Comparison of ENCODE assay signal across 20 cellular contexts in the genomic region with DNA sequence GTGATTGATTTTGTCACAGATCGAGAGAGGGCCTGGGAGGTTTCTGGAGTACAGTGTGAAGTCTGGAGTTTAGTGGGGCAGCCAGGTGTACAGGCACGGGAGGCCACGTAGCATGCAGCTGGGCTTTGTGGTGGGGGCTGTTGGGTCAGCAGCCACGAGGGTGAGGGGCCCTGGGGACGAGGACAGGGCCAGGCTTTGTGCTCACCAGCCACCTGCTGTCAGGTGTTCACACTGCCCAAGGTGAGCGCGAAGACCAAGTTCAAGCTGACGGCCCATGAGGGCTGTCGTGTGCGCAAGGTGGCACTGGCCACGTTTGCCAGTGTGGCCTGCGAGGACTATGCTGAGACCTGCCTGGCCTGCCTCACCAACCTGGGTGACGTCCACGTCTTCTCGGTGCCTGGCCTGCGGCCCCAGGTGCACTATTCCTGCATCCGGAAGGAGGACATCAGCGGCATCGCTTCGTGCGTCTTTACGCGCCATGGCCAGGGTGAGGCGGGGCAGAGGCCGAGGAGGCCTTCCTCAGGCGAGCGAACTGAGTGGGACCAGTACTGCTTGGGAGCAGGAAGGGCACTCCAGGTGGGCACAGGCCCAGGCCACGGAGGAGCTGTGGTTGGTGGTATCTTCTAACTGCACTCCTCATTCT. TPM values are rescaled to one million over a fixed set of nuclear protein-coding genes. Genes with fewer than 3 reads are reported as not detected.
DNase-seq lines count a peak whose midpoint lies in the region; ATAC-seq, FAIRE-seq and TF ChIP-seq lines count a peak whose summit lies in the region.
"Had no signal": no experiment of that assay in that cellular context is flagged by ENCODE, and none has a peak within 500 bp of the region (broad histone marks: within the 10 kb centered on the region; RNA-seq: fewer than 3 reads in every experiment).

No MANE protein-coding gene starts in this region.

- H3K4me3 Mint-ChIP-seq in activated CD8-positive, alpha-beta T cell treated with anti-CD3 and anti-CD28 coated beads, Interleukin-2, amount 10 ng/mL, durations not matched to agents 7 days and 5 days: no peak overlapping the region
- H3K4me3 Mint-ChIP-seq in activated CD8-positive, alpha-beta T cell treated with anti-CD3 and anti-CD28 coated beads for 36 hours: no peak overlapping the region
- no peak overlapping the region for H3K4me3 Mint-ChIP-seq in astrocyte (ENCODE audit: unreplicated experiment)
- H3K4me3 Mint-ChIP-seq in progenitor cell of endocrine pancreas (ENCODE audit: low read depth): no peak overlapping the region
- H3K4me3 Mint-ChIP-seq: CD8-positive, alpha-beta memory T cell had no signal

- no peak overlapping the region for H3K9ac ChIP-seq in HCT116 (ENCODE audit: low read length)
- H3K9ac ChIP-seq in astrocyte (ENCODE audit: low read length): no peak overlapping the region

- 80% methylated on average over 3 of the region's 28 CpGs; no CpG with 5 or more reads in 1 of the 2 donors for WGBS in gastroesophageal sphincter (ENCODE audit: low coverage in 1 of 2), 2 donors
- WGBS in sigmoid colon, 2 donors: 91 to 92% methylated on average over 28 of the region's 28 CpGs

- H3K4me2 ChIP-seq in HCT116 (ENCODE audit: low read length): no peak overlapping the region
- H3K4me2 ChIP-seq in astrocyte (ENCODE audit: low read length): no peak overlapping the region

- RAD21 ChIA-PET in HCT116 (lab: Charles Lee; ENCODE audit: low non-redundant PET in 1 of 2, low total read pairs in 2 of 2, uncharacterized antibody in 2 of 2, unreplicated experiment in 2 of 2): no interaction called here

- H3K9me2 ChIP-seq in HCT116 (ENCODE audit: insufficient read depth): no peaks in the 10 kb centered on the region

- no peaks in the 10 kb centered on the region for H3K4me1 Mint-ChIP-seq in activated CD8-positive, alpha-beta T cell treated with anti-CD3 and anti-CD28 coated beads, Interleukin-2, amount 10 ng/mL, durations not matched to agents 7 days and 5 days (ENCODE audit: low read depth)
- peaks cover under 1% of the 10 kb centered on the region for H3K4me1 Mint-ChIP-seq in activated CD8-positive, alpha-beta T cell treated with anti-CD3 and anti-CD28 coated beads for 36 hours (ENCODE audit: low read depth)
- H3K4me1 Mint-ChIP-seq in astrocyte (ENCODE audit: low read depth, unreplicated experiment) (no peaks in the 10 kb centered on the region), progenitor cell of endocrine pancreas (ENCODE audit: low read depth) (no peaks in the 10 kb centered on the region)
- H3K4me1 Mint-ChIP-seq: CD8-positive, alpha-beta memory T cell had no signal

- H3K36me3 Mint-ChIP-seq in activated CD8-positive, alpha-beta T cell treated with anti-CD3 and anti-CD28 coated beads, Interleukin-2, amount 10 ng/mL, durations not matched to agents 7 days and 5 days (ENCODE audit: low read depth): peaks cover 17% of the 10 kb centered on the region
- peaks cover 8% of the 10 kb centered on the region for H3K36me3 Mint-ChIP-seq in activated CD8-positive, alpha-beta T cell treated with anti-CD3 and anti-CD28 coated beads for 36 hours (ENCODE audit: low read depth)
- H3K36me3 Mint-ChIP-seq in astrocyte (ENCODE audit: low read depth, unreplicated experiment) (peaks cover 25% of the 10 kb centered on the region), progenitor cell of endocrine pancreas (ENCODE audit: insufficient read depth) (peaks cover 9% of the 10 kb centered on the region)

- intact Hi-C loops in activated CD8-positive, alpha-beta T cell treated with anti-CD3 and anti-CD28 coated beads for 36 hours (cut with micrococcal nuclease): no loop called here
- intact Hi-C loops in HCT116 (cut with micrococcal nuclease) (no loop called here), sigmoid colon (cut with DNase I) (no loop called here)

- H3K27me3 Mint-ChIP-seq in activated CD8-positive, alpha-beta T cell treated with anti-CD3 and anti-CD28 coated beads, Interleukin-2, amount 10 ng/mL, durations not matched to agents 7 days and 5 days (ENCODE audit: low read depth): no peaks in the 10 kb centered on the region
- H3K27me3 Mint-ChIP-seq in activated CD8-positive, alpha-beta T cell treated with anti-CD3 and anti-CD28 coated beads for 36 hours: no peaks in the 10 kb centered on the region
- H3K27me3 Mint-ChIP-seq in astrocyte (ENCODE audit: low read depth, unreplicated experiment): no peaks in the 10 kb centered on the region
- no peaks in the 10 kb centered on the region for H3K27me3 Mint-ChIP-seq in progenitor cell of endocrine pancreas
- H3K27me3 Mint-ChIP-seq: CD8-positive, alpha-beta memory T cell had no signal

- H4K20me1 ChIP-seq in HCT116 (ENCODE audit: insufficient read depth): no peaks in the 10 kb centered on the region
- H4K20me1 ChIP-seq in astrocyte (ENCODE audit: insufficient read depth, low read length): peaks cover 32% of the 10 kb centered on the region

- TF ChIP-seq POLR2A in HCT116 (IDR thresholded peaks at IDR 0.05; ENCODE audit: borderline replicate concordance, extremely low read depth, insufficient read depth, insufficient read length): no peak
- no peak for TF ChIP-seq POLR2A in gastroesophageal sphincter (IDR thresholded peaks at IDR 0.05)
- TF ChIP-seq POLR2A in sigmoid colon (IDR thresholded peaks at IDR 0.05): no peak

- CTCF ChIA-PET in activated CD8-positive, alpha-beta T cell treated with anti-CD3 and anti-CD28 coated beads, Interleukin-2, amount 10 ng/mL, durations not matched to agents 7 days and 5 days (lab: Charles Lee): no interaction called here
- CTCF ChIA-PET in activated CD8-positive, alpha-beta T cell treated with anti-CD3 and anti-CD28 coated beads for 36 hours (lab: Charles Lee): no interaction called here
- CTCF ChIA-PET in HCT116 (lab: Charles Lee): no interaction called here

- H3K36me3 ChIP-seq in HCT116 (ENCODE audit: control insufficient read depth in 1 of 2, insufficient read depth in 2 of 2, low read length in 2 of 2): peaks cover 13 to 16% of the 10 kb centered on the region in 2 experiments
- peaks cover 17% of the 10 kb centered on the region for H3K36me3 ChIP-seq in astrocyte (ENCODE audit: insufficient read depth, low read length)
- peaks cover 0 to 98% of the 10 kb centered on the region in 2 donors for H3K36me3 ChIP-seq in gastroesophageal sphincter
- peaks cover 8 to 77% (median 28%) of the 10 kb centered on the region in 4 donors for H3K36me3 ChIP-seq in sigmoid colon

- H3K27me3 ChIP-seq in HCT116 (ENCODE audit: insufficient read depth, low read length) (no peaks in the 10 kb centered on the region), astrocyte (ENCODE audit: insufficient read depth, low read length) (no peaks in the 10 kb centered on the region), gastroesophageal sphincter (no peaks in the 10 kb centered on the region), sigmoid colon (no peaks in the 10 kb centered on the region)

- FAIRE-seq in astrocyte (lab: Jason Lieb, UNC): no peak

- H3K4me3 ChIP-seq in HCT116 (replicated peaks in 1 of 2; ENCODE audit: low read depth in 1 of 2, low read length in 2 of 2): no peak overlapping the region
- no peak overlapping the region for H3K4me3 ChIP-seq in astrocyte (ENCODE audit: insufficient read depth, low read depth, low read length)
- H3K4me3 ChIP-seq in gastroesophageal sphincter: no peak overlapping the region
- H3K4me3 ChIP-seq in sigmoid colon: no peak overlapping the region
- H3K4me3 ChIP-seq: HAP-1 had no signal

- H3K9me3 ChIP-seq in HCT116 (ENCODE audit: control insufficient read depth in 1 of 2, insufficient read depth in 1 of 2, low read depth in 1 of 2, low read length in 2 of 2): no peaks in the 10 kb centered on the region
- no peaks in the 10 kb centered on the region for H3K9me3 ChIP-seq in astrocyte (ENCODE audit: insufficient read depth, low read depth, low read length)
- H3K9me3 ChIP-seq in gastroesophageal sphincter: no peaks in the 10 kb centered on the region
- H3K9me3 ChIP-seq in sigmoid colon: no peaks in the 10 kb centered on the region
- H3K9me3 ChIP-seq: HAP-1 had no signal

- no peak for TF ChIP-seq RAD21 in HCT116 (IDR thresholded peaks at IDR 0.05; ENCODE audit: low read depth)

- H3K27ac ChIP-seq in HCT116 (ENCODE audit: low read depth, low read length): no peak overlapping the region
- no peak overlapping the region for H3K27ac ChIP-seq in astrocyte (ENCODE audit: low read depth, low read length)
- no peak overlapping the region for H3K27ac ChIP-seq in gastroesophageal sphincter
- H3K27ac ChIP-seq in sigmoid colon: no peak overlapping the region
- H3K27ac ChIP-seq: C4-2B had no signal

- H3K79me2 ChIP-seq in HCT116 (ENCODE audit: insufficient read depth, low read length): no peaks in the 10 kb centered on the region
- H3K79me2 ChIP-seq in astrocyte (ENCODE audit: insufficient read depth, low read length): no peaks in the 10 kb centered on the region

- H2AFZ ChIP-seq in HCT116 (ENCODE audit: low read depth, low read length, poor library complexity, severe bottlenecking) (no peak overlapping the region), astrocyte (ENCODE audit: low read depth, low read length) (no peak overlapping the region)

- no peaks in the 10 kb centered on the region for H3K9me3 Mint-ChIP-seq in activated CD8-positive, alpha-beta T cell treated with anti-CD3 and anti-CD28 coated beads, Interleukin-2, amount 10 ng/mL, durations not matched to agents 7 days and 5 days (ENCODE audit: insufficient read depth)
- H3K9me3 Mint-ChIP-seq in activated CD8-positive, alpha-beta T cell treated with anti-CD3 and anti-CD28 coated beads for 36 hours: no peaks in the 10 kb centered on the region
- H3K9me3 Mint-ChIP-seq in astrocyte (ENCODE audit: unreplicated experiment): no peaks in the 10 kb centered on the region
- H3K9me3 Mint-ChIP-seq in progenitor cell of endocrine pancreas (ENCODE audit: low read depth): no peaks in the 10 kb centered on the region
- H3K9me3 Mint-ChIP-seq: CD8-positive, alpha-beta memory T cell had no signal

- POLR2A ChIA-PET in activated CD8-positive, alpha-beta T cell treated with anti-CD3 and anti-CD28 coated beads, Interleukin-2, amount 10 ng/mL, durations not matched to agents 7 days and 5 days (lab: Charles Lee): no interaction called here
- POLR2A ChIA-PET in activated CD8-positive, alpha-beta T cell treated with anti-CD3 and anti-CD28 coated beads for 36 hours (lab: Charles Lee): interaction anchor here (0.8 to 1.2 kb wide), 3 partner anchors 9 to 44 kb away, joined by 3 to 4 read pairs (median 3); no protein-coding TSS in a partner anchor
- POLR2A ChIA-PET in HCT116 (lab: Charles Lee): no interaction called here

- no peak for TF ChIP-seq CTCF in activated CD8-positive, alpha-beta T cell treated with anti-CD3 and anti-CD28 coated beads for 36 hours (IDR thresholded peaks at IDR 0.05)
- TF ChIP-seq CTCF in HCT116 (IDR thresholded peaks at IDR 0.05 in 2 of 3, conservative IDR thresholded peaks at IDR 0.05 in 1 of 3; ENCODE audit: borderline replicate concordance in 1 of 3, insufficient read depth in 1 of 3, low read depth in 2 of 3, low read length in 2 of 3) (peak in 2 of 3 experiments; percentile 4 to 30; a peak in 1 of 6 replicates), astrocyte (IDR thresholded peaks at IDR 0.05; ENCODE audit: insufficient read depth, low read depth, low read length) (no peak), progenitor cell of endocrine pancreas (IDR thresholded peaks at IDR 0.05; ENCODE audit: unreplicated experiment) (no peak), gastroesophageal sphincter (IDR thresholded peaks at IDR 0.05) (no peak), sigmoid colon (IDR thresholded peaks at IDR 0.05) (no peak)

- H3K27ac Mint-ChIP-seq in activated CD8-positive, alpha-beta T cell treated with anti-CD3 and anti-CD28 coated beads, Interleukin-2, amount 10 ng/mL, durations not matched to agents 7 days and 5 days: peak overlapping the region; percentile 25
- H3K27ac Mint-ChIP-seq in activated CD8-positive, alpha-beta T cell treated with anti-CD3 and anti-CD28 coated beads for 36 hours: no peak overlapping the region
- H3K27ac Mint-ChIP-seq in astrocyte (ENCODE audit: unreplicated experiment): peak overlapping the region; percentile 75
- H3K27ac Mint-ChIP-seq in progenitor cell of endocrine pancreas: peak overlapping the region; percentile 62
- H3K27ac Mint-ChIP-seq: CD8-positive, alpha-beta memory T cell had no signal

- TF ChIP-seq EP300 in gastroesophageal sphincter (IDR thresholded peaks at IDR 0.05): no peak
- no peak for TF ChIP-seq EP300 in sigmoid colon (IDR thresholded peaks at IDR 0.05)

- ATAC-seq in activated CD8-positive, alpha-beta T cell treated with anti-CD3 and anti-CD28 coated beads, Interleukin-2, amount 10 ng/mL, durations not matched to agents 7 days and 5 days: no peak
- no peak for ATAC-seq in activated CD8-positive, alpha-beta T cell treated with anti-CD3 and anti-CD28 coated beads for 36 hours
- ATAC-seq in HCT116 (peak; percentile 64), gastroesophageal sphincter (no peak)

- H3K4me1 ChIP-seq in HCT116 (ENCODE audit: control insufficient read depth in 1 of 2, insufficient read depth in 2 of 2, low read length in 2 of 2): no peaks in the 10 kb centered on the region
- H3K4me1 ChIP-seq in astrocyte (ENCODE audit: insufficient read depth, low read length): peaks cover 4% of the 10 kb centered on the region
- peaks cover 0 to 1% (median 0%) of the 10 kb centered on the region in 3 donors for H3K4me1 ChIP-seq in gastroesophageal sphincter
- no peaks in the 10 kb centered on the region for H3K4me1 ChIP-seq in sigmoid colon
- H3K4me1 ChIP-seq: HAP-1 had no signal

- no TSS peak for BruUV-seq in HCT116 (replicated peaks; lab: Mats Ljungman, UMichigan)

- no peak for DNase-seq in activated CD8-positive, alpha-beta T cell treated with anti-CD3 and anti-CD28 coated beads, Interleukin-2, amount 10 ng/mL, durations not matched to agents 7 days and 5 days
- no peak for DNase-seq in activated CD8-positive, alpha-beta T cell treated with anti-CD3 and anti-CD28 coated beads for 36 hours
- DNase-seq in HCT116 (ENCODE audit: low read depth, low spot score) (no peak), astrocyte (ENCODE audit: low read depth) (no peak), progenitor cell of endocrine pancreas (ENCODE audit: low spot score, unreplicated experiment) (no peak), sigmoid colon (no peak), DMS153 treated with DMSO at 0.1 percent for 48 hours (lab: John Stamatoyannopoulos, UW; ENCODE audit: unreplicated experiment) (no peak)
- DNase-seq: Calu3; CD8-positive, alpha-beta memory T cell; DMS53; GDM1; Kasumi-1; NCI-H1417; NCI-H1694 treated with DMSO at 0.1 percent for 48 hours; NCI-H446; NCI-H526; SW 1271 had no signal

RNA-seq across cellular contexts. Expression of gene LLGL1, which starts 15.9 kb away (rescaled TPM):
- 10 to 100 TPM; 27.1 to 27.3 TPM for total RNA-seq in activated CD8-positive, alpha-beta T cell treated with anti-CD3 and anti-CD28 coated beads, Interleukin-2, amount 10 ng/mL, durations not matched to agents 7 days and 5 days
- total RNA-seq in activated CD8-positive, alpha-beta T cell treated with anti-CD3 and anti-CD28 coated beads for 36 hours: 10 to 100 TPM; 15.1 to 17.6 TPM
- total RNA-seq in HCT116 (2021; ENCODE audit: unreplicated experiment) (44.3 TPM), astrocyte (43.5 and 44.6 TPM in 2 replicates), progenitor cell of endocrine pancreas (75.8 and 76.7 TPM in 2 replicates), gastroesophageal sphincter (10 to 100 TPM; 16.7 to 31.7 (median 22.1) TPM), sigmoid colon (10 to 100 TPM; 16.8 to 25.2 (median 17.2) TPM)
- polyA plus RNA-seq in HCT116 (2012): 31.7 and 34.1 TPM in 2 replicates
- 10 to 100 TPM in 1 of 3 donors, 1 to 10 TPM in 2; 2.8 to 11.2 (median 4.2) TPM for polyA plus RNA-seq in sigmoid colon

RNA-seq across cellular contexts. Expression of gene FLII, which starts 17.2 kb away (rescaled TPM):
- total RNA-seq in activated CD8-positive, alpha-beta T cell treated with anti-CD3 and anti-CD28 coated beads, Interleukin-2, amount 10 ng/mL, durations not matched to agents 7 days and 5 days: 100 to 1,000 TPM; 338 to 364 TPM
- total RNA-seq in activated CD8-positive, alpha-beta T cell treated with anti-CD3 and anti-CD28 coated beads for 36 hours: 100 to 1,000 TPM; 276 to 281 TPM
- total RNA-seq in HCT116 (2021; ENCODE audit: unreplicated experiment) (264 TPM), astrocyte (227 and 257 TPM in 2 replicates), progenitor cell of endocrine pancreas (256 and 260 TPM in 2 replicates), gastroesophageal sphincter (100 to 1,000 TPM; 283 to 543 (median 310) TPM), sigmoid colon (100 to 1,000 TPM; 222 to 422 (median 236) TPM)
- polyA plus RNA-seq in HCT116 (2012): 312 and 354 TPM in 2 replicates
- 100 to 1,000 TPM; 115 to 208 (median 136) TPM for polyA plus RNA-seq in sigmoid colon

RNA-seq across cellular contexts. Expression of gene MIEF2, which starts 19.1 kb away (rescaled TPM):
- 10 to 100 TPM in 1 of 2 experiments, 1 to 10 TPM in 1; 9.0 to 11.1 TPM for total RNA-seq in activated CD8-positive, alpha-beta T cell treated with anti-CD3 and anti-CD28 coated beads, Interleukin-2, amount 10 ng/mL, durations not matched to agents 7 days and 5 days
- 1 to 10 TPM; 5.5 to 6.2 TPM for total RNA-seq in activated CD8-positive, alpha-beta T cell treated with anti-CD3 and anti-CD28 coated beads for 36 hours
- 9.3 TPM for total RNA-seq in HCT116 (2021; ENCODE audit: unreplicated experiment)
- polyA plus RNA-seq in HCT116 (2012): 7.3 and 9.9 TPM in 2 replicates
- total RNA-seq in astrocyte: 11.6 and 14.1 TPM in 2 replicates
- total RNA-seq in progenitor cell of endocrine pancreas: 18.4 and 22.2 TPM in 2 replicates
- 10 to 100 TPM; 10.8 to 19.0 (median 12.5) TPM for total RNA-seq in gastroesophageal sphincter
- total RNA-seq in sigmoid colon: 10 to 100 TPM in 3 of 4 donors, 1 to 10 TPM in 1; 8.7 to 14.4 (median 11.7) TPM
- polyA plus RNA-seq in sigmoid colon: 10 to 100 TPM in 2 of 3 donors, 1 to 10 TPM in 1; 3.7 to 11.4 (median 11.1) TPM

RNA-seq across cellular contexts. Expression of gene ALKBH5, which starts 57.7 kb away (rescaled TPM):
- total RNA-seq in activated CD8-positive, alpha-beta T cell treated with anti-CD3 and anti-CD28 coated beads, Interleukin-2, amount 10 ng/mL, durations not matched to agents 7 days and 5 days: 100 to 1,000 TPM; 117 to 121 TPM
- 100 to 1,000 TPM; 213 to 217 TPM for total RNA-seq in activated CD8-positive, alpha-beta T cell treated with anti-CD3 and anti-CD28 coated beads for 36 hours
- total RNA-seq in HCT116 (2021; ENCODE audit: unreplicated experiment): 97.8 TPM
- 50.9 and 54.4 TPM in 2 replicates for polyA plus RNA-seq in HCT116 (2012)
- 92.6 and 104 TPM in 2 replicates for total RNA-seq in astrocyte
- 78.1 and 78.4 TPM in 2 replicates for total RNA-seq in progenitor cell of endocrine pancreas
- 100 to 1,000 TPM; 123 to 207 (median 131) TPM for total RNA-seq in gastroesophageal sphincter
- 100 to 1,000 TPM; 100 to 109 (median 104) TPM for total RNA-seq in sigmoid colon
- polyA plus RNA-seq in sigmoid colon: 10 to 100 TPM; 36.6 to 46.7 (median 40.0) TPM

Comparison
In these comparisons a context has a peak if more than half of its experiments do, and no peak if none do; other contexts are left out.
1. CTCF ChIP-seq: peak in HCT116 (2 of 3); none in activated CD8-positive, alpha-beta T cell treated with anti-CD3 and anti-CD28 coated beads for 36 hours (single experiment), astrocyte (single experiment), progenitor cell of endocrine pancreas (single experiment), gastroesophageal sphincter (0 of 4) and sigmoid colon (0 of 4).